Comparison of ENCODE assay signal across 8 cellular contexts in the genomic region with DNA sequence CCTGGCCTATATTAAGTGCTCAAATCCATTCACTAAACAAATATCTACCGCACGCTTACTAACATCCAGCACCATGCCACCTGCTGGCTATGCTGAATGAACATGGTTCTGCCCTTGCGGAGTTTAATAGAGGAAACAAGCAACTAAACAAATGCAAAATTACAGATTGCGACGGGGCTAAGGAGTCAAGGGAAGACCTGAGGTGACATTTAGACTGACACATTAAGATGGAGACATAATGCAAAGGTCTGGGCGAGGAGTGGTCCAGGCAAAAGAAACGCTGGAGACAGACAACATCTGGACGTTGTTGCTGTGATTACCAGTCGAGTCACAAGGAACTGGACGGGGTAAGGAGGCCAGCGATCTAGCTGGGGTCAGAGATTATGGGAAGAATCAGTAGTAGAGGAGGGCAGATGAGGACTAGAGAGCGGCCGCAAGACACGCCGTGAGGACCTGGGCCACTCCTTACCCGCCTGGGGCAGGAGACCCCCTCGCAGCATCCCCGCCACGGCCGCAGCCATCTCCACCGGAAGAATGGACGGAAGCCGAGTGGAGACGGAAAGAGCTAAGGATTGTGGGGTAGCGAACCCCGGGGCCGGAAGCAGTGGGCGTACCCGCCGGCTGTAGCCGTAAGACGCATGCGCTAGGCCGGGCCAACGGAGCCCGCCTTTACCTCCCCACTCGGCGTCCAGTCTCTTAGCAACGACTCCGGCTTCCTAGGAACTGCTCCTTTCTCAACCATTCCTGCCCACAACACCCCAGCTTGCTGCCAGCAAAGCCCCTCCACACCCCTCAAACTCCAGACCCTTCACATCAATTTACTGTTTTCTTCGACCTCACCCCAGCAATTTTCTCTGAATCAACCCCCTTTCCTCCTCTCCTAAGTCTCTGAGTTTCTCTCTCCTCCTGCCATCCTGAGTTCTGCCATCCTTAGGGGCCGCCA. TPM values are rescaled to one million over a fixed set of nuclear protein-coding genes. Genes with fewer than 3 reads are reported as not detected.
DNase-seq lines count a peak whose midpoint lies in the region; FAIRE-seq and TF ChIP-seq lines count a peak whose summit lies in the region.

A gene with protein sequence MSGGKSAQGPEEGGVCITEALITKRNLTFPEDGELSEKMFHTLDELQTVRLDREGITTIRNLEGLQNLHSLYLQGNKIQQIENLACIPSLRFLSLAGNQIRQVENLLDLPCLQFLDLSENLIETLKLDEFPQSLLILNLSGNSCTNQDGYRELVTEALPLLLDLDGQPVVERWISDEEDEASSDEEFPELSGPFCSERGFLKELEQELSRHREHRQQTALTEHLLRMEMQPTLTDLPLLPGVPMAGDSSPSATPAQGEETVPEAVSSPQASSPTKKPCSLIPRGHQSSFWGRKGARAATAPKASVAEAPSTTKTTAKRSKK (plus strand): TSS at position 680 of the 943 bp plus-strand sequence. CDS start 320 bp downstream, outside the sequence.
TSS of gene MRPL10 (minus strand) at position 551 of the 943 bp plus-strand sequence. CDS start at position 521, 30 bp downstream.

- H3K27me3 Mint-ChIP-seq in neural crest cell (ENCODE audit: low read depth), result peaks cover 3% of the 10 kb centered on the region

- intact Hi-C loops in stomach (cut with DNase I; ENCODE audit: low total_unique reads), result no loop called here

- H3K36me3 Mint-ChIP-seq in neural crest cell (ENCODE audit: low read depth), result peaks cover 4% of the 10 kb centered on the region

- peak; percentile 42 for TF ChIP-seq CTCF in foreskin fibroblast (IDR thresholded peaks at IDR 0.05; ENCODE audit: low read depth, low read length)
- TF ChIP-seq CTCF in neural crest cell (conservative IDR thresholded peaks at IDR 0.05), result peak; percentile 62
- TF ChIP-seq CTCF in stomach (IDR thresholded peaks at IDR 0.05), result peak in 1 of 7 experiments; percentile 30

- TF ChIP-seq POLR2A in Raji (IDR thresholded peaks at IDR 0.05; ENCODE audit: insufficient read depth, low read depth, low read length) (peak; percentile 99), stomach (IDR thresholded peaks at IDR 0.05) (peak in 2 of 4 donors; percentile 63 to 77)

- H3K9me3 Mint-ChIP-seq in neural crest cell, result no peaks in the 10 kb centered on the region

- peaks cover 29% of the 10 kb centered on the region for H3K4me1 Mint-ChIP-seq in neural crest cell

- H3K4me1 ChIP-seq in stomach, result peaks cover 24 to 32% (median 28%) of the 10 kb centered on the region in 4 donors

- H3K27ac Mint-ChIP-seq in neural crest cell (ENCODE audit: unreplicated experiment), result peak within 1 kb of the TSS; percentile 92

- no peaks in the 10 kb centered on the region for H3K9me3 ChIP-seq in stomach

- no peaks in the 10 kb centered on the region for H3K27me3 ChIP-seq in H7 (ENCODE audit: control insufficient read depth, insufficient read depth, low read length)
- H3K27me3 ChIP-seq in stomach, result no peaks in the 10 kb centered on the region

- H3K4me3 Mint-ChIP-seq in neural crest cell, result peak within 1 kb of the TSS; percentile 93

- TF ChIP-seq EP300 in stomach (IDR thresholded peaks at IDR 0.05), result no peak

- H3K4me3 ChIP-seq in H7 (ENCODE audit: insufficient read depth, low read depth, low read length) (peak within 1 kb of the TSS; percentile 70), foreskin fibroblast (ENCODE audit: low read depth in 1 of 2, low read length in 2 of 2) (peak within 1 kb of the TSS; percentile 75 to 100), stomach (peak within 1 kb of the TSS; percentile 79 to 92 (median 82))

- DNase-seq in H7 (peak; percentile 99), M059J (ENCODE audit: low read depth) (peak; percentile 89), foreskin fibroblast (peak; percentile 89 to 97), neural crest cell (ENCODE audit: low read depth, low spot score) (peak; percentile 94), stomach (peak; percentile 95)
- peak; percentile 97 for DNase-seq in activated effector memory CD4-positive, alpha-beta T cell treated with anti-CD3 and anti-CD28 coated beads, Interleukin-2, amount 50 U/mL, for 16 hours

- peaks cover 14% of the 10 kb centered on the region for H3K36me3 ChIP-seq in H7 (replicated peaks; ENCODE audit: control insufficient read depth, insufficient read depth, low read length)
- H3K36me3 ChIP-seq in stomach, result peaks cover 19 to 39% (median 36%) of the 10 kb centered on the region in 4 donors

- 0 to 1% (median 0%) methylated on average over 33 to 42 of the region's 42 CpGs for WGBS in stomach, 5 donors

- peak within 1 kb of the TSS; percentile 80 to 90 (median 87) for H3K27ac ChIP-seq in stomach

- FAIRE-seq in G401.6 (lab: Jason Lieb, UNC), result peak; percentile 86

RNA-seq across cellular contexts. Expression of the first gene that starts in this region (rescaled TPM):
- total RNA-seq in H7 (2014; rRNA removed; shearing (Covaris generic)), result 0.21 and 0.30 TPM in 2 replicates
- total RNA-seq in M059J (2014; rRNA removed; shearing (Covaris generic)), result 0.12 TPM in 1 of 2 replicates, not detected in the other
- total RNA-seq in neural crest cell (0.84 and 1.4 TPM in 2 replicates), stomach (not detected)
- under 1 TPM; 0.31 to 0.75 (median 0.48) TPM for polyA plus RNA-seq in stomach

RNA-seq across cellular contexts. Expression of gene MRPL10, which starts in this region (rescaled TPM):
- total RNA-seq in H7 (2014; rRNA removed; shearing (Covaris generic)), result 138 and 156 TPM in 2 replicates
- 39.9 and 41.5 TPM in 2 replicates for total RNA-seq in M059J (2014; rRNA removed; shearing (Covaris generic))
- total RNA-seq in neural crest cell, result 50.0 and 55.3 TPM in 2 replicates
- 10 to 100 TPM in 4 of 5 donors, 1 to 10 TPM in 1; 7.8 to 85.2 (median 24.6) TPM for total RNA-seq in stomach
- polyA plus RNA-seq in stomach, result 10 to 100 TPM; 37.1 to 69.7 (median 38.1) TPM

Comparison
In these comparisons a context has a peak if more than half of its experiments do, and no peak if none do; other contexts are left out.
1. Peak in every context shown above with its lines: DNase-seq, H3K4me3 ChIP-seq and H3K27ac ChIP-seq.